ENCODE assay signal across 1 cellular context in the genomic region with DNA sequence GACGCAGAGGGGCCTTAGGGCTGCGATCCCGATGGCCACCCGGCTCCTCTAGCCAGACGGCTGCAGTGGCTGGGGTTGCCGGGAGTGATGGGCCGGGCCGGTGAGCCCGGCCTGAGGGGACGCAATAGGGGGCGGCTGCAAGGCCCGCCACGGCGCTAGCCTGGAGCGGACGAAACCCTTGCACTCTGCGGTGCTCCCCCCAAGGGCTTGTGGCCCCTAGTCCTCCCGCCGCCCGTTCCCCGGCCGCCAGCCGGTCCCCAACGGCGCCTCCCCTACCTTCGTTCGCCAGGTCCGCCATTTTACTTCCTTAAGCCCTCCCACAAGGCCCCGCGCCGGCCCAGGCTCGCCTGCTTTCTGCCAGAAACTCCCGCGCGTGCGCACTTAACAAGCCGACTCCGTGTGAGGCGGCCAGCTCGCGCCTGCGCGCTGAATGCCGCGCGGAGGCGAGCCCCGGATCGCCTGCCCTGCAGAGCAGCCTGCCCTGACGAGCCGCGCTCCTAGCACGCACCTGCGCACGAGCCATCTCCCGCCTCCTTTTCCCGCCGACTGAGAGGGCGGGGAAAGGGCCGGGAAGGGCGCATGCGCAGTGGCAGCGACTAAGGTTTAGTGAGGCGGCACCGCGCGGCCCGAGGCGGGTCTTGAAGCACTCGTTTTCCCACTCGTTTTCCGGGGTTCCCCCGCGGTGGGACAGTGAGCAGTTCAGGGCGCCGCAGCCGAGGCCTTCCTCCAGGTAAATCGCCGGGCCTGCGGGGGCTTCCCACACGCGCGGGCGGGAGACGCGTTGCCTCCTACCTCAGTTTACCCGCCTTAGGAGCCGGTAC.
A peak's percentile ranks its signal among the peaks of the same experiment; 100 is the strongest.
TF ChIP-seq lines count a peak whose summit lies in the region.

A gene with protein sequence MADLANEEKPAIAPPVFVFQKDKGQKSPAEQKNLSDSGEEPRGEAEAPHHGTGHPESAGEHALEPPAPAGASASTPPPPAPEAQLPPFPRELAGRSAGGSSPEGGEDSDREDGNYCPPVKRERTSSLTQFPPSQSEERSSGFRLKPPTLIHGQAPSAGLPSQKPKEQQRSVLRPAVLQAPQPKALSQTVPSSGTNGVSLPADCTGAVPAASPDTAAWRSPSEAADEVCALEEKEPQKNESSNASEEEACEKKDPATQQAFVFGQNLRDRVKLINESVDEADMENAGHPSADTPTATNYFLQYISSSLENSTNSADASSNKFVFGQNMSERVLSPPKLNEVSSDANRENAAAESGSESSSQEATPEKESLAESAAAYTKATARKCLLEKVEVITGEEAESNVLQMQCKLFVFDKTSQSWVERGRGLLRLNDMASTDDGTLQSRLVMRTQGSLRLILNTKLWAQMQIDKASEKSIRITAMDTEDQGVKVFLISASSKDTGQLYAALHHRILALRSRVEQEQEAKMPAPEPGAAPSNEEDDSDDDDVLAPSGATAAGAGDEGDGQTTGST (minus strand): TSS at position 356 of the 821 bp plus-strand sequence. CDS start 58 bp downstream, at position 298.

TF ChIP-seq in H1, 55 proteins besides CTCF, POLR2A, EP300 and RAD21 (continued from another document):
- TF ChIP-seq RFX5 (IDR thresholded peaks at IDR 0.05; ENCODE audit: borderline replicate concordance, low read depth, low read length) (no peak), BCL11A (IDR thresholded peaks at IDR 0.05; ENCODE audit: low read depth in 2 of 2, low read length in 2 of 2) (no peak), ASH2L (IDR thresholded peaks at IDR 0.05; ENCODE audit: low read length) (peak; percentile 74)
TF ChIP-seq in H1: peak in this region for 20.
